ENCODE assay signal across 25 cellular contexts in genomic region chr4:153619811-153620210, GRCh38.
DNase-seq lines count a peak whose midpoint lies in the region; ATAC-seq and TF ChIP-seq lines count a peak whose summit lies in the region.
"Had no signal": no experiment of that assay in that cellular context is flagged by ENCODE, and none has a peak within 500 bp of the region (broad histone marks: within the 10 kb centered on the region; RNA-seq: fewer than 3 reads in every experiment).

No MANE protein-coding gene starts in this region.

- H3K4me1 ChIP-seq in HUES64 (ENCODE audit: insufficient read depth, low read length): peaks cover 15% of the 10 kb centered on the region
- no peaks in the 10 kb centered on the region for H3K4me1 ChIP-seq in osteoblast (ENCODE audit: insufficient read depth, low read length)
- H3K4me1 ChIP-seq: breast epithelium, colonic mucosa, transverse colon had no signal

- TF ChIP-seq CTCF in activated CD8-positive, alpha-beta T cell treated with anti-CD3 and anti-CD28 coated beads for 36 hours (IDR thresholded peaks at IDR 0.05): no peak
- TF ChIP-seq CTCF in osteoblast (IDR thresholded peaks at IDR 0.05; ENCODE audit: extremely low read depth, low read depth, low read length): no peak

- no peak for DNase-seq in activated CD8-positive, alpha-beta T cell treated with anti-CD3 and anti-CD28 coated beads for 36 hours
- DNase-seq in activated CD8-positive, alpha-beta T cell treated with anti-CD3 and anti-CD28 coated beads, Interleukin-2, amount 10 ng/mL, durations not matched to agents 7 days and 5 days: no peak
- DNase-seq in osteoblast (ENCODE audit: insufficient read length, low spot score, missing footprints): peak; percentile 72
- no peak for DNase-seq in activated gamma-delta T cell treated with Interleukin-2 at 50 U/mL for 16 hours
- DNase-seq in stimulated activated CD4-positive, alpha-beta T cell treated with anti-CD3 and anti-CD28 coated beads, Interleukin-2, amount 100 ng/mL, for 24 hours: no peak
- DNase-seq in NCI-H345 treated with DMSO at 0.1 percent for 48 hours (lab: John Stamatoyannopoulos, UW; ENCODE audit: unreplicated experiment): no peak
- DNase-seq: activated T-cell treated with anti-CD3 and anti-CD28 coated beads, Interleukin-2, amount 50 U/mL, for 4 hours; AML-193; amygdala; colonic mucosa; DMS153; effector memory CD8-positive, alpha-beta T cell; erythroblast; HCEC 1CT; head of caudate nucleus; NCI-H1105; NCI-H187 treated with DMSO at 0.1 percent for 48 hours; NCI-H69; nucleus accumbens; transverse colon had no signal

- no peak for ATAC-seq in activated CD8-positive, alpha-beta T cell treated with anti-CD3 and anti-CD28 coated beads for 36 hours
- no peak for ATAC-seq in activated CD8-positive, alpha-beta T cell treated with anti-CD3 and anti-CD28 coated beads, Interleukin-2, amount 10 ng/mL, durations not matched to agents 7 days and 5 days
- ATAC-seq: activated T-cell treated with anti-CD3 and anti-CD28 coated beads, Interleukin-2, amount 50 U/mL, for 4 hours; effector memory CD8-positive, alpha-beta T cell; K562 had no signal

- H3K27me3 ChIP-seq in HUES64 (ENCODE audit: insufficient read depth, low read length): no peaks in the 10 kb centered on the region
- no peaks in the 10 kb centered on the region for H3K27me3 ChIP-seq in osteoblast (ENCODE audit: insufficient read depth, low read length)
- H3K27me3 ChIP-seq: breast epithelium, colonic mucosa, transverse colon had no signal

- H3K9me3 Mint-ChIP-seq in activated CD8-positive, alpha-beta T cell treated with anti-CD3 and anti-CD28 coated beads for 36 hours: no peaks in the 10 kb centered on the region
- H3K9me3 Mint-ChIP-seq in activated CD8-positive, alpha-beta T cell treated with anti-CD3 and anti-CD28 coated beads, Interleukin-2, amount 10 ng/mL, durations not matched to agents 7 days and 5 days (ENCODE audit: insufficient read depth): no peaks in the 10 kb centered on the region
- no peaks in the 10 kb centered on the region for H3K9me3 Mint-ChIP-seq in dendritic cell treated with granulocyte-macrophage colony-stimulating factor and Interleukin-4, amounts not matched to agents 40 ng/mL and 50 ng/mL, for 4 days
- H3K9me3 Mint-ChIP-seq: activated T-cell treated with anti-CD3 and anti-CD28 coated beads, Interleukin-2, amount 50 U/mL, for 4 hours; effector memory CD8-positive, alpha-beta T cell had no signal

- intact Hi-C loops in activated CD8-positive, alpha-beta T cell treated with anti-CD3 and anti-CD28 coated beads for 36 hours (cut with micrococcal nuclease): no loop called here
- intact Hi-C loops in dendritic cell treated with granulocyte-macrophage colony-stimulating factor and Interleukin-4, amounts not matched to agents 40 ng/mL and 50 ng/mL, for 4 days (cut with micrococcal nuclease): no loop called here

- H3K4me2 ChIP-seq in osteoblast (ENCODE audit: insufficient read depth, low read length): no peak overlapping the region

- CTCF ChIA-PET in activated CD8-positive, alpha-beta T cell treated with anti-CD3 and anti-CD28 coated beads for 36 hours (lab: Charles Lee): interaction anchor here (1.4 to 1.8 kb wide), 3 partner anchors 15 to 536 kb away, joined by 3 to 8 read pairs (median 6); no protein-coding TSS in a partner anchor
- CTCF ChIA-PET in activated CD8-positive, alpha-beta T cell treated with anti-CD3 and anti-CD28 coated beads, Interleukin-2, amount 10 ng/mL, durations not matched to agents 7 days and 5 days (lab: Charles Lee): interaction anchor here (0.9 kb wide), 1 partner anchor 23 kb away, joined by 4 read pairs; no protein-coding TSS in a partner anchor

- no peaks in the 10 kb centered on the region for H4K20me1 ChIP-seq in osteoblast (ENCODE audit: insufficient read depth, low read length)

- H3K27ac ChIP-seq in HUES64 (ENCODE audit: low read depth, low read length) (peak overlapping the region; percentile 58; the same call in 1 of the 2 replicates), osteoblast (ENCODE audit: low read depth, low read length) (no peak overlapping the region)
- H3K27ac ChIP-seq: breast epithelium, colonic mucosa, transverse colon had no signal

- peaks cover 68% of the 10 kb centered on the region for H3K36me3 Mint-ChIP-seq in activated CD8-positive, alpha-beta T cell treated with anti-CD3 and anti-CD28 coated beads for 36 hours (ENCODE audit: low read depth)
- peaks cover 74% of the 10 kb centered on the region for H3K36me3 Mint-ChIP-seq in activated CD8-positive, alpha-beta T cell treated with anti-CD3 and anti-CD28 coated beads, Interleukin-2, amount 10 ng/mL, durations not matched to agents 7 days and 5 days (ENCODE audit: low read depth)
- peaks cover 44% of the 10 kb centered on the region for H3K36me3 Mint-ChIP-seq in dendritic cell treated with granulocyte-macrophage colony-stimulating factor and Interleukin-4, amounts not matched to agents 40 ng/mL and 50 ng/mL, for 4 days (ENCODE audit: low read depth)

- no peak overlapping the region for H2AFZ ChIP-seq in osteoblast (ENCODE audit: low read length)

- WGBS in HUES64: 36% methylated on average over 2 of the region's 2 CpGs

- POLR2A ChIA-PET in activated CD8-positive, alpha-beta T cell treated with anti-CD3 and anti-CD28 coated beads for 36 hours (lab: Charles Lee): no interaction called here
- POLR2A ChIA-PET in activated CD8-positive, alpha-beta T cell treated with anti-CD3 and anti-CD28 coated beads, Interleukin-2, amount 10 ng/mL, durations not matched to agents 7 days and 5 days (lab: Charles Lee): no interaction called here

- H3K79me2 ChIP-seq in osteoblast (ENCODE audit: insufficient read depth, low read length): no peaks in the 10 kb centered on the region

- H3K9me3 ChIP-seq in HUES64 (ENCODE audit: insufficient read depth, low read depth, low read length): no peaks in the 10 kb centered on the region
- H3K9me3 ChIP-seq in osteoblast (ENCODE audit: low read depth, low read length): no peaks in the 10 kb centered on the region
- H3K9me3 ChIP-seq: breast epithelium, colonic mucosa, transverse colon had no signal

- peaks cover 52% of the 10 kb centered on the region for H3K4me1 Mint-ChIP-seq in activated CD8-positive, alpha-beta T cell treated with anti-CD3 and anti-CD28 coated beads for 36 hours (ENCODE audit: low read depth)
- peaks cover 30% of the 10 kb centered on the region for H3K4me1 Mint-ChIP-seq in activated CD8-positive, alpha-beta T cell treated with anti-CD3 and anti-CD28 coated beads, Interleukin-2, amount 10 ng/mL, durations not matched to agents 7 days and 5 days (ENCODE audit: low read depth)
- peaks cover 46% of the 10 kb centered on the region for H3K4me1 Mint-ChIP-seq in dendritic cell treated with granulocyte-macrophage colony-stimulating factor and Interleukin-4, amounts not matched to agents 40 ng/mL and 50 ng/mL, for 4 days (ENCODE audit: low read depth)

- H3K27ac Mint-ChIP-seq in activated CD8-positive, alpha-beta T cell treated with anti-CD3 and anti-CD28 coated beads for 36 hours: peak overlapping the region; percentile 72
- H3K27ac Mint-ChIP-seq in activated CD8-positive, alpha-beta T cell treated with anti-CD3 and anti-CD28 coated beads, Interleukin-2, amount 10 ng/mL, durations not matched to agents 7 days and 5 days: no peak overlapping the region
- H3K27ac Mint-ChIP-seq in dendritic cell treated with granulocyte-macrophage colony-stimulating factor and Interleukin-4, amounts not matched to agents 40 ng/mL and 50 ng/mL, for 4 days: peak overlapping the region; percentile 34

- H3K4me3 ChIP-seq in HUES64 (ENCODE audit: low read length) (no peak overlapping the region), osteoblast (ENCODE audit: insufficient read depth, low read length) (no peak overlapping the region)
- H3K4me3 ChIP-seq: breast epithelium, colonic mucosa, K562, lung, transverse colon had no signal

- no peak overlapping the region for H3K9ac ChIP-seq in HUES64 (ENCODE audit: low read depth, low read length)

- H3K27me3 Mint-ChIP-seq in activated CD8-positive, alpha-beta T cell treated with anti-CD3 and anti-CD28 coated beads for 36 hours: no peaks in the 10 kb centered on the region
- H3K27me3 Mint-ChIP-seq in activated CD8-positive, alpha-beta T cell treated with anti-CD3 and anti-CD28 coated beads, Interleukin-2, amount 10 ng/mL, durations not matched to agents 7 days and 5 days (ENCODE audit: low read depth): no peaks in the 10 kb centered on the region
- H3K27me3 Mint-ChIP-seq in dendritic cell treated with granulocyte-macrophage colony-stimulating factor and Interleukin-4, amounts not matched to agents 40 ng/mL and 50 ng/mL, for 4 days: no peaks in the 10 kb centered on the region
- H3K27me3 Mint-ChIP-seq: effector memory CD8-positive, alpha-beta T cell had no signal

- H3K4me3 Mint-ChIP-seq in activated CD8-positive, alpha-beta T cell treated with anti-CD3 and anti-CD28 coated beads for 36 hours: no peak overlapping the region
- H3K4me3 Mint-ChIP-seq in activated CD8-positive, alpha-beta T cell treated with anti-CD3 and anti-CD28 coated beads, Interleukin-2, amount 10 ng/mL, durations not matched to agents 7 days and 5 days: no peak overlapping the region
- H3K4me3 Mint-ChIP-seq in dendritic cell treated with granulocyte-macrophage colony-stimulating factor and Interleukin-4, amounts not matched to agents 40 ng/mL and 50 ng/mL, for 4 days: no peak overlapping the region
- H3K4me3 Mint-ChIP-seq: activated T-cell treated with anti-CD3 and anti-CD28 coated beads, Interleukin-2, amount 50 U/mL, for 4 hours; effector memory CD8-positive, alpha-beta T cell had no signal

- H3K36me3 ChIP-seq in HUES64 (ENCODE audit: insufficient read depth, low read length): peaks cover 70% of the 10 kb centered on the region
- peaks cover 14% of the 10 kb centered on the region for H3K36me3 ChIP-seq in osteoblast (ENCODE audit: insufficient read depth, low read length)
- H3K36me3 ChIP-seq: breast epithelium, colonic mucosa had no signal
